In the genomic region with DNA sequence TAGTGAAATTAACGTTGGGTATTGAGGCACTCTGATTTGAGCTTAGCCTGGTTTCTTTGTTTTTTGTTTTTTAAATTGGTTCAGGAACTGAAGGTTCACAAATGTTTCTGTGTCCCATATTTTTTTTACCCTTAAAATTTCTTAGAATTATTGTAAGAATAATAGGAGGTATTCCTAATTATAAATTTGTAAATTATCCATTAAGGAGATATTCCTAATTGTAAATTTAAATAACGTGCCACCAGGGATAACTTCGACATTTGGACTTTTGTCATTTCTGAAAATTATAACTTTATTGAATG, we compare ENCODE assay signal across 8 cellular contexts. TPM values are rescaled to one million over a fixed set of nuclear protein-coding genes. Genes with fewer than 3 reads are reported as not detected.
A peak's percentile ranks its signal among the peaks of the same experiment; 100 is the strongest.
DNase-seq lines count a peak whose midpoint lies in the region; ATAC-seq and TF ChIP-seq lines count a peak whose summit lies in the region.

No MANE protein-coding gene starts in this region.

- intact Hi-C loops in ascending aorta (cut with DNase I) (no loop called here), spleen (cut with DNase I; ENCODE audit: low total_unique reads) (no loop called here)

- peaks cover 4% of the 10 kb centered on the region for H3K27me3 Mint-ChIP-seq in HFFc6 (ENCODE audit: insufficient read depth)
- H3K27me3 Mint-ChIP-seq in immature natural killer cell (ENCODE audit: low read depth in 3 of 3), result peaks cover 13 to 23% (median 14%) of the 10 kb centered on the region in 3 donors

- H3K27ac ChIP-seq in ascending aorta (peak overlapping the region; percentile 94 to 98), spleen (peak overlapping the region in 4 of 8 donors; percentile 88 to 95 (median 91))

- H3K4me3 ChIP-seq in ascending aorta, result peak overlapping the region; percentile 79 to 98
- peak overlapping the region; percentile 59 to 91 (median 72) for H3K4me3 ChIP-seq in spleen

- H3K27me3 ChIP-seq in ascending aorta (no peaks in the 10 kb centered on the region), spleen (replicated peaks in 1 of 7) (peaks cover 0 to 82% (median 30%) of the 10 kb centered on the region in 7 donors)

- H3K36me3 Mint-ChIP-seq in HFFc6 (ENCODE audit: low read depth) (peaks cover 5% of the 10 kb centered on the region; the same call in 1 of the 2 replicates), immature natural killer cell (no peaks in the 10 kb centered on the region)

- H3K9me3 Mint-ChIP-seq in HFFc6 (no peaks in the 10 kb centered on the region), immature natural killer cell (no peaks in the 10 kb centered on the region)

- TF ChIP-seq POLR2A in spleen (IDR thresholded peaks at IDR 0.05), result no peak

- ATAC-seq in GM18867 (IDR thresholded peaks at IDR 0.05; ENCODE audit: unreplicated experiment), result no peak
- ATAC-seq in GM21515 (IDR thresholded peaks at IDR 0.05; ENCODE audit: unreplicated experiment), result no peak

- no peaks in the 10 kb centered on the region for H3K9me3 ChIP-seq in ascending aorta
- no peaks in the 10 kb centered on the region for H3K9me3 ChIP-seq in spleen

- TF ChIP-seq CTCF in HFFc6 (IDR thresholded peaks at IDR 0.05) (no peak), ascending aorta (IDR thresholded peaks at IDR 0.05) (no peak), spleen (IDR thresholded peaks at IDR 0.05 in 8 of 11, conservative IDR thresholded peaks at IDR 0.05 in 3 of 11) (no peak)

- H3K4me1 Mint-ChIP-seq in HFFc6 (ENCODE audit: low read depth) (peaks cover 44% of the 10 kb centered on the region), immature natural killer cell (peaks cover 11 to 26% of the 10 kb centered on the region in 2 donors)

- DNase-seq in HFFc6 (no peak), ascending aorta (ENCODE audit: low spot score in 2 of 2) (no peak), immature natural killer cell (no peak), spleen (no peak), foreskin melanocyte (no peak), hepatic stellate cell (ENCODE audit: low spot score) (no peak)

- 44 to 61% (median 56%) methylated on average over 3 of the region's 3 CpGs for WGBS in spleen, 5 donors

- H3K27ac Mint-ChIP-seq in HFFc6, result peak overlapping the region; percentile 71
- H3K27ac Mint-ChIP-seq in immature natural killer cell, result peak overlapping the region in 4 of 6 donors; percentile 27 to 68 (median 54)

- H3K36me3 ChIP-seq in ascending aorta (no peaks in the 10 kb centered on the region), spleen (no peaks in the 10 kb centered on the region)

- H3K4me3 Mint-ChIP-seq in HFFc6, result peak overlapping the region; percentile 94
- peak overlapping the region; percentile 70 to 81 (median 79) for H3K4me3 Mint-ChIP-seq in immature natural killer cell

- H3K4me1 ChIP-seq in ascending aorta, result peaks cover 0 to 10% of the 10 kb centered on the region in 2 donors
- H3K4me1 ChIP-seq in spleen, result peaks cover 9 to 51% (median 19%) of the 10 kb centered on the region in 6 donors

RNA-seq across cellular contexts. Expression of gene WWC2, which starts 1.2 kb away (rescaled TPM):
- 100 to 1,000 TPM in 2 of 6 experiments, 10 to 100 TPM in 4; 86.3 to 114 (median 95.2) TPM for total RNA-seq in HFFc6 (2021; fragmentation: NEBNext Ultra II Directional; extraction: Animal tissue kit (Norgen Biotek cat#: 25700))
- total RNA-seq in ascending aorta (3.8 TPM), spleen (10 to 100 TPM; 17.7 to 32.0 (median 23.2) TPM)
- polyA plus RNA-seq in immature natural killer cell (1 to 10 TPM in 1 of 3 donors, under 1 TPM in 2; 0.13 to 3.7 (median 0.78) TPM), spleen (1 to 10 TPM; 1.4 to 2.7 (median 1.7) TPM)
